Comparison of ENCODE assay signal across 9 cellular contexts in genomic region chr6:24909281-24910216, GRCh38. TPM values are rescaled to one million over a fixed set of nuclear protein-coding genes. Genes with fewer than 3 reads are reported as not detected.
DNase-seq lines count a peak whose midpoint lies in the region; ATAC-seq lines count a peak whose summit lies in the region.
"Had no signal": no experiment of that assay in that cellular context is flagged by ENCODE, and none has a peak within 500 bp of the region (broad histone marks: within the 10 kb centered on the region; RNA-seq: fewer than 3 reads in every experiment).

No MANE protein-coding gene starts in this region.

- ATAC-seq in activated CD8-positive, alpha-beta T cell treated with anti-CD3 and anti-CD28 coated beads, Interleukin-2, amount 10 ng/mL, durations not matched to agents 7 days and 5 days, result peak; percentile 11
- ATAC-seq in GM19324 (IDR thresholded peaks at IDR 0.05; ENCODE audit: low FRiP score, unreplicated experiment), result no peak
- no peak for ATAC-seq in GM21528 (IDR thresholded peaks at IDR 0.05; ENCODE audit: low FRiP score, unreplicated experiment)

- H3K9me3 Mint-ChIP-seq in activated CD8-positive, alpha-beta T cell treated with anti-CD3 and anti-CD28 coated beads, Interleukin-2, amount 10 ng/mL, durations not matched to agents 7 days and 5 days (ENCODE audit: insufficient read depth), result no peaks in the 10 kb centered on the region
- H3K9me3 Mint-ChIP-seq in stimulated activated naive CD8-positive, alpha-beta T cell treated with anti-CD3 and anti-CD28 coated beads, Interleukin-15, Interleukin-2, amounts not matched to agents 100 ng/mL and 50 ng/mL, for 24 hours, result no peaks in the 10 kb centered on the region

- H3K27me3 ChIP-seq in layer of hippocampus (ENCODE audit: control insufficient read depth, insufficient read depth, low read length), result peaks cover 5% of the 10 kb centered on the region

- H3K27ac ChIP-seq in layer of hippocampus (ENCODE audit: low read depth, low read length), result peak overlapping the region; percentile 64

- H3K4me3 Mint-ChIP-seq in activated CD8-positive, alpha-beta T cell treated with anti-CD3 and anti-CD28 coated beads, Interleukin-2, amount 10 ng/mL, durations not matched to agents 7 days and 5 days, result peak overlapping the region; percentile 81
- peak overlapping the region; percentile 91 for H3K4me3 Mint-ChIP-seq in stimulated activated naive CD8-positive, alpha-beta T cell treated with anti-CD3 and anti-CD28 coated beads, Interleukin-15, Interleukin-2, amounts not matched to agents 100 ng/mL and 50 ng/mL, for 24 hours

- CTCF ChIA-PET in activated CD8-positive, alpha-beta T cell treated with anti-CD3 and anti-CD28 coated beads, Interleukin-2, amount 10 ng/mL, durations not matched to agents 7 days and 5 days (lab: Charles Lee), result interaction anchor here (0.7 to 13.3 kb wide), 24 partner anchors 10 to 1083 kb away, joined by 3 to 198 read pairs (median 6); partner anchors contain the start of gene RIPOR2

- H3K4me1 Mint-ChIP-seq in activated CD8-positive, alpha-beta T cell treated with anti-CD3 and anti-CD28 coated beads, Interleukin-2, amount 10 ng/mL, durations not matched to agents 7 days and 5 days (ENCODE audit: low read depth), result peaks cover 88% of the 10 kb centered on the region
- H3K4me1 Mint-ChIP-seq in stimulated activated naive CD8-positive, alpha-beta T cell treated with anti-CD3 and anti-CD28 coated beads, Interleukin-15, Interleukin-2, amounts not matched to agents 100 ng/mL and 50 ng/mL, for 24 hours (ENCODE audit: low read depth), result peaks cover 89% of the 10 kb centered on the region

- peak; percentile 21 for DNase-seq in NCI-H345 (lab: John Stamatoyannopoulos, UW)
- DNase-seq in NCI-H345 treated with DMSO at 0.1 percent for 48 hours (lab: John Stamatoyannopoulos, UW; ENCODE audit: unreplicated experiment), result no peak
- peak; percentile 37 for DNase-seq in activated CD8-positive, alpha-beta T cell treated with anti-CD3 and anti-CD28 coated beads, Interleukin-2, amount 10 ng/mL, durations not matched to agents 7 days and 5 days
- no peak for DNase-seq in NCI-H1694 (lab: John Stamatoyannopoulos, UW)
- DNase-seq: BE2C had no signal

- peaks cover 85% of the 10 kb centered on the region for H3K36me3 Mint-ChIP-seq in activated CD8-positive, alpha-beta T cell treated with anti-CD3 and anti-CD28 coated beads, Interleukin-2, amount 10 ng/mL, durations not matched to agents 7 days and 5 days (ENCODE audit: low read depth)
- H3K36me3 Mint-ChIP-seq in stimulated activated naive CD8-positive, alpha-beta T cell treated with anti-CD3 and anti-CD28 coated beads, Interleukin-15, Interleukin-2, amounts not matched to agents 100 ng/mL and 50 ng/mL, for 24 hours (ENCODE audit: low read depth), result no peaks in the 10 kb centered on the region

- no peaks in the 10 kb centered on the region for H3K27me3 Mint-ChIP-seq in activated CD8-positive, alpha-beta T cell treated with anti-CD3 and anti-CD28 coated beads, Interleukin-2, amount 10 ng/mL, durations not matched to agents 7 days and 5 days (ENCODE audit: low read depth)
- H3K27me3 Mint-ChIP-seq in stimulated activated naive CD8-positive, alpha-beta T cell treated with anti-CD3 and anti-CD28 coated beads, Interleukin-15, Interleukin-2, amounts not matched to agents 100 ng/mL and 50 ng/mL, for 24 hours, result no peaks in the 10 kb centered on the region

- H3K27ac Mint-ChIP-seq in activated CD8-positive, alpha-beta T cell treated with anti-CD3 and anti-CD28 coated beads, Interleukin-2, amount 10 ng/mL, durations not matched to agents 7 days and 5 days, result peak overlapping the region; percentile 87
- H3K27ac Mint-ChIP-seq in stimulated activated naive CD8-positive, alpha-beta T cell treated with anti-CD3 and anti-CD28 coated beads, Interleukin-15, Interleukin-2, amounts not matched to agents 100 ng/mL and 50 ng/mL, for 24 hours, result peak overlapping the region; percentile 97

- POLR2A ChIA-PET in activated CD8-positive, alpha-beta T cell treated with anti-CD3 and anti-CD28 coated beads, Interleukin-2, amount 10 ng/mL, durations not matched to agents 7 days and 5 days (lab: Charles Lee), result interaction anchor here (0.9 to 4.5 kb wide), 15 partner anchors 10 to 108 kb away, joined by 3 to 27 read pairs (median 7); partner anchors contain the start of gene RIPOR2

RNA-seq across cellular contexts. Expression of gene RIPOR2, which starts 26.2 kb away (rescaled TPM):
- 100 to 1,000 TPM; 154 to 156 TPM for total RNA-seq in activated CD8-positive, alpha-beta T cell treated with anti-CD3 and anti-CD28 coated beads, Interleukin-2, amount 10 ng/mL, durations not matched to agents 7 days and 5 days

Comparison
In these comparisons a context has a peak if more than half of its experiments do, and no peak if none do; other contexts are left out.
1. DNase-seq: peak in NCI-H345 (single experiment) and activated CD8-positive, alpha-beta T cell treated with anti-CD3 and anti-CD28 coated beads, Interleukin-2, amount 10 ng/mL, durations not matched to agents 7 days and 5 days (single experiment); none in NCI-H345 treated with DMSO at 0.1 percent for 48 hours (single experiment) and NCI-H1694 (single experiment).